Comparison of ENCODE assay signal across 3 cellular contexts in the genomic region with DNA sequence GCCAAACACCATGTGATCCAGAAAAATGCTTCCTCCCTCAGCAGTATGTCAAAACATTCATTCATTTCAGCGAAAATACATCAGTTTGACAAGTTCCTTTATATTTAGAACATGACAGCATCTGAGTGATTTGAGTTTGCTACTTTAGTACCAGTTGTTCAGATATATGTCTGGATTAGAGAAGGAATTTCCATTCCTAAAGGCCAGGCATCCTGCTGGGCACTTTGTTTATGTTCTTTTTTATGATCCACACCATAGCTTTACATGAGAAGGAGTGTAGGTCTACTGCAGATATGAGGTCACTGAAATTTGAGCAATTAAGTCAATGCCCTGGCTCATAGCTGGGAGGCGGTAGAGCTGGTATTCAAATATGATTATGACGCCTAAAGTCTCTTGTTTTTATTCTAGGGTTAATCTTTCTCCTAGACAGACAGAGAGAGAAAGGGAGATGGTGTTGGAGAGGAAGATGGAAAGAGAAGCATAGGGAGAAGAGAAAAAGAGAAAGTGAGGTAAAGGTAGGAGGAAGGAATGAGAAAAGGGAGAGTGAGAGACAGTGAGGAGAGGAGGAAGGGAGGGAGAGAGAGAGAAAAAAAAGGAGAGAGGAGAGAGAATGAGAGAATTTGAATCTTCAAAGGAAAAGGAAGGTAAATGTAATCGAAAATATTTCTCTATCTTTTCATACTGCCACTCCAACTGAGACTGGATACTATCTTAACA.
TF ChIP-seq lines count a peak whose summit lies in the region.

No MANE protein-coding gene starts in this region.

TF ChIP-seq in HEK293, 187 proteins besides CTCF, POLR2A, EP300 and RAD21 (continued from another document and continues in another):
- TF ChIP-seq, protein P1, sequence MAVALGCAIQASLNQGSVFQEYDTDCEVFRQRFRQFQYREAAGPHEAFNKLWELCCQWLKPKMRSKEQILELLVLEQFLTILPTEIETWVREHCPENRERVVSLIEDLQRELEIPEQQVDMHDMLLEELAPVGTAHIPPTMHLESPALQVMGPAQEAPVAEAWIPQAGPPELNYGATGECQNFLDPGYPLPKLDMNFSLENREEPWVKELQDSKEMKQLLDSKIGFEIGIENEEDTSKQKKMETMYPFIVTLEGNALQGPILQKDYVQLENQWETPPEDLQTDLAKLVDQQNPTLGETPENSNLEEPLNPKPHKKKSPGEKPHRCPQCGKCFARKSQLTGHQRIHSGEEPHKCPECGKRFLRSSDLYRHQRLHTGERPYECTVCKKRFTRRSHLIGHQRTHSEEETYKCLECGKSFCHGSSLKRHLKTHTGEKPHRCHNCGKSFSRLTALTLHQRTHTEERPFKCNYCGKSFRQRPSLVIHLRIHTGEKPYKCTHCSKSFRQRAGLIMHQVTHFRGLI (tag by site-specific recombination; IDR thresholded peaks at IDR 0.05), result no peak
- TF ChIP-seq ZNF335 (tag by site-specific recombination; conservative IDR thresholded peaks at IDR 0.05) (peak; percentile 66), HOXC10 (CRISPR knock-in tag; IDR thresholded peaks at IDR 0.05) (no peak), ZXDB (tag by site-specific recombination; IDR thresholded peaks at IDR 0.05) (0 out of 2 replicates have a peak, but pooled peaks have one; percentile 21), ZNF510 (tag by site-specific recombination; IDR thresholded peaks at IDR 0.05; ENCODE audit: insufficient replicate concordance) (no peak), ZNF302 (tag by site-specific recombination; IDR thresholded peaks at IDR 0.05; ENCODE audit: low read depth) (no peak), ZNF629 (tag by site-specific recombination; IDR thresholded peaks at IDR 0.05) (peak; percentile 95), SCRT1 (tag by site-specific recombination; IDR thresholded peaks at IDR 0.05; ENCODE audit: borderline replicate concordance) (no peak), ZNF596 (tag by site-specific recombination; IDR thresholded peaks at IDR 0.05) (0 out of 2 replicates have a peak, but pooled peaks have one; percentile 14), ZNF146 (tag by site-specific recombination; IDR thresholded peaks at IDR 0.05) (no peak), ZNF555 (tag by site-specific recombination; conservative IDR thresholded peaks at IDR 0.05) (no peak), ZNF423 (tag by site-specific recombination; IDR thresholded peaks at IDR 0.05) (no peak), ZNF426 (tag by site-specific recombination; IDR thresholded peaks at IDR 0.05) (no peak), KLF9 (tag by site-specific recombination; IDR thresholded peaks at IDR 0.05; ENCODE audit: low read depth) (no peak)
- TF ChIP-seq, protein P2, sequence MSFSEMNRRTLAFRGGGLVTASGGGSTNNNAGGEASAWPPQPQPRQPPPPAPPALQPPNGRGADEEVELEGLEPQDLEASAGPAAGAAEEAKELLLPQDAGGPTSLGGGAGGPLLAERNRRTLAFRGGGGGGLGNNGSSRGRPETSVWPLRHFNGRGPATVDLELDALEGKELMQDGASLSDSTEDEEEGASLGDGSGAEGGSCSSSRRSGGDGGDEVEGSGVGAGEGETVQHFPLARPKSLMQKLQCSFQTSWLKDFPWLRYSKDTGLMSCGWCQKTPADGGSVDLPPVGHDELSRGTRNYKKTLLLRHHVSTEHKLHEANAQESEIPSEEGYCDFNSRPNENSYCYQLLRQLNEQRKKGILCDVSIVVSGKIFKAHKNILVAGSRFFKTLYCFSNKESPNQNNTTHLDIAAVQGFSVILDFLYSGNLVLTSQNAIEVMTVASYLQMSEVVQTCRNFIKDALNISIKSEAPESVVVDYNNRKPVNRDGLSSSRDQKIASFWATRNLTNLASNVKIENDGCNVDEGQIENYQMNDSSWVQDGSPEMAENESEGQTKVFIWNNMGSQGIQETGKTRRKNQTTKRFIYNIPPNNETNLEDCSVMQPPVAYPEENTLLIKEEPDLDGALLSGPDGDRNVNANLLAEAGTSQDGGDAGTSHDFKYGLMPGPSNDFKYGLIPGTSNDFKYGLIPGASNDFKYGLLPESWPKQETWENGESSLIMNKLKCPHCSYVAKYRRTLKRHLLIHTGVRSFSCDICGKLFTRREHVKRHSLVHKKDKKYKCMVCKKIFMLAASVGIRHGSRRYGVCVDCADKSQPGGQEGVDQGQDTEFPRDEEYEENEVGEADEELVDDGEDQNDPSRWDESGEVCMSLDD (tag by site-specific recombination; IDR thresholded peaks at IDR 0.05), result no peak
- TF ChIP-seq, protein P3, sequence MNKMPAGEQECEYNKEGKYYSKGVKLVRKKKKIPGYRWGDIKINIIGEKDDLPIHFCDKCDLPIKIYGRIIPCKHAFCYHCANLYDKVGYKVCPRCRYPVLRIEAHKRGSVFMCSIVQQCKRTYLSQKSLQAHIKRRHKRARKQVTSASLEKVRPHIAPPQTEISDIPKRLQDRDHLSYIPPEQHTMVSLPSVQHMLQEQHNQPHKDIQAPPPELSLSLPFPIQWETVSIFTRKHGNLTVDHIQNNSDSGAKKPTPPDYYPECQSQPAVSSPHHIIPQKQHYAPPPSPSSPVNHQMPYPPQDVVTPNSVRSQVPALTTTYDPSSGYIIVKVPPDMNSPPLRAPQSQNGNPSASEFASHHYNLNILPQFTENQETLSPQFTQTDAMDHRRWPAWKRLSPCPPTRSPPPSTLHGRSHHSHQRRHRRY (tag by site-specific recombination; IDR thresholded peaks at IDR 0.05), result no peak

TF ChIP-seq in neural cell, 6 proteins besides CTCF, POLR2A, EP300 and RAD21 (continued from another document):
- TF ChIP-seq, protein P4, sequence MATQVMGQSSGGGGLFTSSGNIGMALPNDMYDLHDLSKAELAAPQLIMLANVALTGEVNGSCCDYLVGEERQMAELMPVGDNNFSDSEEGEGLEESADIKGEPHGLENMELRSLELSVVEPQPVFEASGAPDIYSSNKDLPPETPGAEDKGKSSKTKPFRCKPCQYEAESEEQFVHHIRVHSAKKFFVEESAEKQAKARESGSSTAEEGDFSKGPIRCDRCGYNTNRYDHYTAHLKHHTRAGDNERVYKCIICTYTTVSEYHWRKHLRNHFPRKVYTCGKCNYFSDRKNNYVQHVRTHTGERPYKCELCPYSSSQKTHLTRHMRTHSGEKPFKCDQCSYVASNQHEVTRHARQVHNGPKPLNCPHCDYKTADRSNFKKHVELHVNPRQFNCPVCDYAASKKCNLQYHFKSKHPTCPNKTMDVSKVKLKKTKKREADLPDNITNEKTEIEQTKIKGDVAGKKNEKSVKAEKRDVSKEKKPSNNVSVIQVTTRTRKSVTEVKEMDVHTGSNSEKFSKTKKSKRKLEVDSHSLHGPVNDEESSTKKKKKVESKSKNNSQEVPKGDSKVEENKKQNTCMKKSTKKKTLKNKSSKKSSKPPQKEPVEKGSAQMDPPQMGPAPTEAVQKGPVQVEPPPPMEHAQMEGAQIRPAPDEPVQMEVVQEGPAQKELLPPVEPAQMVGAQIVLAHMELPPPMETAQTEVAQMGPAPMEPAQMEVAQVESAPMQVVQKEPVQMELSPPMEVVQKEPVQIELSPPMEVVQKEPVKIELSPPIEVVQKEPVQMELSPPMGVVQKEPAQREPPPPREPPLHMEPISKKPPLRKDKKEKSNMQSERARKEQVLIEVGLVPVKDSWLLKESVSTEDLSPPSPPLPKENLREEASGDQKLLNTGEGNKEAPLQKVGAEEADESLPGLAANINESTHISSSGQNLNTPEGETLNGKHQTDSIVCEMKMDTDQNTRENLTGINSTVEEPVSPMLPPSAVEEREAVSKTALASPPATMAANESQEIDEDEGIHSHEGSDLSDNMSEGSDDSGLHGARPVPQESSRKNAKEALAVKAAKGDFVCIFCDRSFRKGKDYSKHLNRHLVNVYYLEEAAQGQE (IDR thresholded peaks at IDR 0.05; ENCODE audit: borderline replicate concordance), result peak; percentile 84
- TF ChIP-seq POLR2AphosphoS5 (IDR thresholded peaks at IDR 0.05) (peak; percentile 80), EZH2 (IDR thresholded peaks at IDR 0.05; ENCODE audit: borderline replicate concordance, insufficient read depth, low read length, poor library complexity, severe bottlenecking) (no peak), MXI1 (conservative IDR thresholded peaks at IDR 0.05; ENCODE audit: poor library complexity, severe bottlenecking) (no peak)

TF ChIP-seq in WTC11, 78 proteins besides CTCF, POLR2A, EP300 and RAD21 (continued from another document):
- TF ChIP-seq ATF1 (CRISPR knock-in tag; IDR thresholded peaks at IDR 0.05), result no peak
- TF ChIP-seq ZNF396 (CRISPR knock-in tag; IDR thresholded peaks at IDR 0.05; ENCODE audit: borderline replicate concordance), result no peak
- no peak for TF ChIP-seq GTF2I (CRISPR knock-in tag; conservative IDR thresholded peaks at IDR 0.05)
- TF ChIP-seq, protein P5, sequence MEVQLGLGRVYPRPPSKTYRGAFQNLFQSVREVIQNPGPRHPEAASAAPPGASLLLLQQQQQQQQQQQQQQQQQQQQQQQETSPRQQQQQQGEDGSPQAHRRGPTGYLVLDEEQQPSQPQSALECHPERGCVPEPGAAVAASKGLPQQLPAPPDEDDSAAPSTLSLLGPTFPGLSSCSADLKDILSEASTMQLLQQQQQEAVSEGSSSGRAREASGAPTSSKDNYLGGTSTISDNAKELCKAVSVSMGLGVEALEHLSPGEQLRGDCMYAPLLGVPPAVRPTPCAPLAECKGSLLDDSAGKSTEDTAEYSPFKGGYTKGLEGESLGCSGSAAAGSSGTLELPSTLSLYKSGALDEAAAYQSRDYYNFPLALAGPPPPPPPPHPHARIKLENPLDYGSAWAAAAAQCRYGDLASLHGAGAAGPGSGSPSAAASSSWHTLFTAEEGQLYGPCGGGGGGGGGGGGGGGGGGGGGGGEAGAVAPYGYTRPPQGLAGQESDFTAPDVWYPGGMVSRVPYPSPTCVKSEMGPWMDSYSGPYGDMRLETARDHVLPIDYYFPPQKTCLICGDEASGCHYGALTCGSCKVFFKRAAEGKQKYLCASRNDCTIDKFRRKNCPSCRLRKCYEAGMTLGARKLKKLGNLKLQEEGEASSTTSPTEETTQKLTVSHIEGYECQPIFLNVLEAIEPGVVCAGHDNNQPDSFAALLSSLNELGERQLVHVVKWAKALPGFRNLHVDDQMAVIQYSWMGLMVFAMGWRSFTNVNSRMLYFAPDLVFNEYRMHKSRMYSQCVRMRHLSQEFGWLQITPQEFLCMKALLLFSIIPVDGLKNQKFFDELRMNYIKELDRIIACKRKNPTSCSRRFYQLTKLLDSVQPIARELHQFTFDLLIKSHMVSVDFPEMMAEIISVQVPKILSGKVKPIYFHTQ (CRISPR knock-in tag; IDR thresholded peaks at IDR 0.05), result no peak
- TF ChIP-seq CREB1 (CRISPR knock-in tag; IDR thresholded peaks at IDR 0.05), result no peak
- no peak for TF ChIP-seq GABPB1 (CRISPR knock-in tag; IDR thresholded peaks at IDR 0.05)
- TF ChIP-seq, protein P6, sequence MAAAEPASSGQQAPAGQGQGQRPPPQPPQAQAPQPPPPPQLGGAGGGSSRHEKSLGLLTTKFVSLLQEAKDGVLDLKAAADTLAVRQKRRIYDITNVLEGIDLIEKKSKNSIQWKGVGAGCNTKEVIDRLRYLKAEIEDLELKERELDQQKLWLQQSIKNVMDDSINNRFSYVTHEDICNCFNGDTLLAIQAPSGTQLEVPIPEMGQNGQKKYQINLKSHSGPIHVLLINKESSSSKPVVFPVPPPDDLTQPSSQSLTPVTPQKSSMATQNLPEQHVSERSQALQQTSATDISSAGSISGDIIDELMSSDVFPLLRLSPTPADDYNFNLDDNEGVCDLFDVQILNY (CRISPR knock-in tag; IDR thresholded peaks at IDR 0.05), result no peak
- TF ChIP-seq MXD4 (CRISPR knock-in tag; IDR thresholded peaks at IDR 0.05; ENCODE audit: borderline replicate concordance), result no peak
TF ChIP-seq in WTC11: peak in this region for 0.
